Comparison of ENCODE assay signal across 8 cellular contexts in the genomic region with DNA sequence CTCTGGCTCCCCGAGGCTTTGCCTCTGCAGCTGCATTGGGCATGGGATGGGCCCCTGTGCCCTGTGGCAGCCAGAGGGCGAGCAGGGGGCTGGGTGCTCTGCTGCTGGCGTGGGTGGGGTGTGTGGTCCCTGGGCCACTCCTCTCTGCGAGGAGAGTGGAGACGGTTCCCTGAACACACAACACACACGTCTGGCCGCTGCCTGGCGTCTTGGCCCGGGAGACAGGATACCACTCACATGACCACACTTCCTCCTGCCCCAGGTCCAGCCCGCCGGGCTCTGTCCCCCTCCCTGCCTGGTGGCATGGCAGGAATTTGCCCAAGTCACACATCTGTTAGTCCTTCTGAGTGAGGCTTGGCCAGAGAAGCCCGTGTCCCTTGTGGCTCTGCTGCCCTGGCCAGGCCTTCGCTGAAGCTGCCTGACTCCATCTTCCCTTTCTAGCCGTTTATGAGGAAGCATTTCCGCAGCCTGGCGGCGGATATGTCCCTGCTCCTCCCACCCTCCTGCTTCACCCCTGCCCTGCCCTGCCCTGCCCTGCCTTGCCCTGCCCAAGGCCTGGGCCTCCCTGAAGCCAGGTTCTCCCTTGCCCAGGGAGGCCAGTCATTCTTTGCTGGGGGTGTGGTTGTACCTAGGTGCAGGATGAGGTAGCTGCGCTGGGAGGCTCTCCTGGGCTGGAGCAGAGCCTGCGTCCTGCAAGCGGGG. TPM values are rescaled to one million over a fixed set of nuclear protein-coding genes. Genes with fewer than 3 reads are reported as not detected.
DNase-seq lines count a peak whose midpoint lies in the region; ATAC-seq and TF ChIP-seq lines count a peak whose summit lies in the region.

No MANE protein-coding gene starts in this region.

- CTCF ChIA-PET in A673 (lab: Charles Lee) = no interaction called here

- H3K36me3 ChIP-seq in right lobe of liver (peaks cover 0 to 5% (median 0%) of the 10 kb centered on the region in 4 donors), A673 (ENCODE audit: insufficient read depth, low read length, poor library complexity, severe bottlenecking) (no peaks in the 10 kb centered on the region)

- H3K4me1 ChIP-seq in right lobe of liver (peaks cover 0 to 57% (median 18%) of the 10 kb centered on the region in 4 donors), A673 (ENCODE audit: insufficient read depth, low read length, poor library complexity, severe bottlenecking) (no peaks in the 10 kb centered on the region)

- DNase-seq in AML-193 (lab: John Stamatoyannopoulos, UW) (peak; percentile 76 to 77), LHCN-M2 (ENCODE audit: low read depth) (peak; percentile 94), right lobe of liver (peak; percentile 79 to 88 (median 83)), stromal cell of bone marrow (ENCODE audit: low read depth) (peak; percentile 54), A673 (ENCODE audit: low spot score) (no peak), iPS-NIHi7 (ENCODE audit: extremely low spot score) (no peak)

- peak overlapping the region; percentile 79 for H3K27ac ChIP-seq in cingulate gyrus (ENCODE audit: low read depth, low read length)
- peak overlapping the region; percentile 95 to 98 (median 98) for H3K27ac ChIP-seq in right lobe of liver
- no peak overlapping the region for H3K27ac ChIP-seq in A673 (ENCODE audit: low read depth, low read length, poor library complexity, severe bottlenecking)

- peak; percentile 73 for TF ChIP-seq POLR2A in right lobe of liver (IDR thresholded peaks at IDR 0.05)

- no peaks in the 10 kb centered on the region for H3K27me3 ChIP-seq in right lobe of liver
- no peaks in the 10 kb centered on the region for H3K27me3 ChIP-seq in A673 (replicated peaks; ENCODE audit: insufficient read depth, low read depth, low read length, poor library complexity)

- no peaks in the 10 kb centered on the region for H3K9me3 ChIP-seq in right lobe of liver
- no peaks in the 10 kb centered on the region for H3K9me3 ChIP-seq in A673 (ENCODE audit: low read depth, low read length, poor library complexity, severe bottlenecking)

- intact Hi-C loops in right lobe of liver (cut with DNase I) = no loop called here
- intact Hi-C loops in A673 (cut with micrococcal nuclease; ENCODE audit: unreplicated experiment) = no loop called here

- TF ChIP-seq CTCF in right lobe of liver (IDR thresholded peaks at IDR 0.05) (no peak), A673 (conservative IDR thresholded peaks at IDR 0.05; ENCODE audit: low read depth, low read length) (no peak)

- 33% methylated on average over 4 of the region's 20 CpGs for WGBS in right lobe of liver (ENCODE audit: insufficient coverage, low coverage, low lambda C conversion rate, missing lambda C conversion rate)

- BruUV-seq in A673 (replicated peaks; lab: Mats Ljungman, UMichigan) = no TSS peak

- POLR2A ChIA-PET in A673 (lab: Charles Lee; ENCODE audit: low non-redundant PET) = no interaction called here

- ATAC-seq in right lobe of liver = peak; percentile 24 to 49 (median 38)
- ATAC-seq in GM21447 (IDR thresholded peaks at IDR 0.05; ENCODE audit: unreplicated experiment) = no peak

- peak overlapping the region; percentile 63 to 90 (median 82) for H3K4me3 ChIP-seq in right lobe of liver
- no peak overlapping the region for H3K4me3 ChIP-seq in A673 (ENCODE audit: low read depth, low read length, poor library complexity, severe bottlenecking)

RNA-seq across cellular contexts. Expression of a gene that starts 3.0 kb away (rescaled TPM):
- 49.6 and 67.6 TPM in 2 replicates for total RNA-seq in LHCN-M2 (2014; rRNA removed)
- polyA plus RNA-seq in LHCN-M2 (2012) = 752 TPM
- total RNA-seq in right lobe of liver = 100 to 1,000 TPM in 4 of 6 experiments, 10 to 100 TPM in 2; 34.7 to 160 (median 137) TPM
- total RNA-seq in A673 (2021) = 76.9 and 85.8 TPM in 2 replicates

RNA-seq across cellular contexts. Expression of a gene that starts 32.5 kb away (rescaled TPM):
- total RNA-seq in LHCN-M2 (2014; rRNA removed) (36.5 and 61.1 TPM in 2 replicates), right lobe of liver (10 to 100 TPM in 5 of 6 experiments, 1 to 10 TPM in 1; 9.4 to 14.9 (median 12.4) TPM), A673 (2021) (21.2 and 25.9 TPM in 2 replicates)
- polyA plus RNA-seq in LHCN-M2 (2012) = 22.5 TPM

Comparison
In these comparisons a context has a peak if more than half of its experiments do, and no peak if none do; other contexts are left out.
1. DNase-seq: peak in AML-193 (2 of 2), LHCN-M2 (single experiment), right lobe of liver (3 of 3) and stromal cell of bone marrow (single experiment); none in A673 (single experiment) and iPS-NIHi7 (single experiment).